ENCODE assay signal across 1 cellular context in genomic region chr9:69136185-69136584, GRCh38.
TF ChIP-seq lines count a peak whose summit lies in the region.

No MANE protein-coding gene starts in this region.

TF ChIP-seq in K562, 482 proteins besides CTCF, POLR2A, EP300 and RAD21 (continued from another document):
- TF ChIP-seq, protein P1, sequence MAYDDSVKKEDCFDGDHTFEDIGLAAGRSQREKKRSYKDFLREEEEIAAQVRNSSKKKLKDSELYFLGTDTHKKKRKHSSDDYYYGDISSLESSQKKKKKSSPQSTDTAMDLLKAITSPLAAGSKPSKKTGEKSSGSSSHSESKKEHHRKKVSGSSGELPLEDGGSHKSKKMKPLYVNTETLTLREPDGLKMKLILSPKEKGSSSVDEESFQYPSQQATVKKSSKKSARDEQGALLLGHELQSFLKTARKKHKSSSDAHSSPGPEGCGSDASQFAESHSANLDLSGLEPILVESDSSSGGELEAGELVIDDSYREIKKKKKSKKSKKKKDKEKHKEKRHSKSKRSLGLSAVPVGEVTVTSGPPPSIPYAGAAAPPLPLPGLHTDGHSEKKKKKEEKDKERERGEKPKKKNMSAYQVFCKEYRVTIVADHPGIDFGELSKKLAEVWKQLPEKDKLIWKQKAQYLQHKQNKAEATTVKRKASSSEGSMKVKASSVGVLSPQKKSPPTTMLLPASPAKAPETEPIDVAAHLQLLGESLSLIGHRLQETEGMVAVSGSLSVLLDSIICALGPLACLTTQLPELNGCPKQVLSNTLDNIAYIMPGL (CRISPR knock-in tag; IDR thresholded peaks at IDR 0.05), result no peak
- no peak for TF ChIP-seq CHCHD3 (CRISPR knock-in tag; IDR thresholded peaks at IDR 0.05)
- TF ChIP-seq MTA3 (IDR thresholded peaks at IDR 0.05; ENCODE audit: borderline replicate concordance), result no peak
- TF ChIP-seq ZNF316 (IDR thresholded peaks at IDR 0.05), result peak; percentile 94
- no peak for TF ChIP-seq FOXJ2 (tag; IDR thresholded peaks at IDR 0.05)
- TF ChIP-seq C11orf30 (IDR thresholded peaks at IDR 0.05; ENCODE audit: low read depth), result peak; percentile 86
- no peak for TF ChIP-seq ETV1 (tag; conservative IDR thresholded peaks at IDR 0.05; ENCODE audit: low read depth)
- TF ChIP-seq MAFG (tag; conservative IDR thresholded peaks at IDR 0.05), result peak; percentile 84
- TF ChIP-seq, protein P2, sequence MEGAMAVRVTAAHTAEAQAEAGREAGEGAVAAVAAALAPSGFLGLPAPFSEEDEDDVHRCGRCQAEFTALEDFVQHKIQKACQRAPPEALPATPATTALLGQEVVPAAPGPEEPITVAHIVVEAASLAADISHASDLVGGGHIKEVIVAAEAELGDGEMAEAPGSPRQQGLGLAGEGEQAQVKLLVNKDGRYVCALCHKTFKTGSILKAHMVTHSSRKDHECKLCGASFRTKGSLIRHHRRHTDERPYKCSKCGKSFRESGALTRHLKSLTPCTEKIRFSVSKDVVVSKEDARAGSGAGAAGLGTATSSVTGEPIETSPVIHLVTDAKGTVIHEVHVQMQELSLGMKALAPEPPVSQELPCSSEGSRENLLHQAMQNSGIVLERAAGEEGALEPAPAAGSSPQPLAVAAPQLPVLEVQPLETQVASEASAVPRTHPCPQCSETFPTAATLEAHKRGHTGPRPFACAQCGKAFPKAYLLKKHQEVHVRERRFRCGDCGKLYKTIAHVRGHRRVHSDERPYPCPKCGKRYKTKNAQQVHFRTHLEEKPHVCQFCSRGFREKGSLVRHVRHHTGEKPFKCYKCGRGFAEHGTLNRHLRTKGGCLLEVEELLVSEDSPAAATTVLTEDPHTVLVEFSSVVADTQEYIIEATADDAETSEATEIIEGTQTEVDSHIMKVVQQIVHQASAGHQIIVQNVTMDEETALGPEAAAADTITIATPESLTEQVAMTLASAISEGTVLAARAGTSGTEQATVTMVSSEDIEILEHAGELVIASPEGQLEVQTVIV (CRISPR knock-in tag; IDR thresholded peaks at IDR 0.05; ENCODE audit: borderline replicate concordance), result no peak
- TF ChIP-seq MAFK (IDR thresholded peaks at IDR 0.05; ENCODE audit: low read length), result peak; percentile 64; the same call in 1 of the 2 replicates
- TF ChIP-seq MAFF (IDR thresholded peaks at IDR 0.05; ENCODE audit: low read length), result peak; percentile 63; the same call in 1 of the 2 replicates
- no peak for TF ChIP-seq ARID3B (CRISPR knock-in tag; IDR thresholded peaks at IDR 0.05; ENCODE audit: borderline replicate concordance)
- no peak for TF ChIP-seq SP2 (IDR thresholded peaks at IDR 0.05; ENCODE audit: extremely low read depth, low read depth, low read length, poor library complexity, severe bottlenecking)
- TF ChIP-seq RNF219 (CRISPR knock-in tag; IDR thresholded peaks at IDR 0.05), result no peak
- TF ChIP-seq, protein P3, sequence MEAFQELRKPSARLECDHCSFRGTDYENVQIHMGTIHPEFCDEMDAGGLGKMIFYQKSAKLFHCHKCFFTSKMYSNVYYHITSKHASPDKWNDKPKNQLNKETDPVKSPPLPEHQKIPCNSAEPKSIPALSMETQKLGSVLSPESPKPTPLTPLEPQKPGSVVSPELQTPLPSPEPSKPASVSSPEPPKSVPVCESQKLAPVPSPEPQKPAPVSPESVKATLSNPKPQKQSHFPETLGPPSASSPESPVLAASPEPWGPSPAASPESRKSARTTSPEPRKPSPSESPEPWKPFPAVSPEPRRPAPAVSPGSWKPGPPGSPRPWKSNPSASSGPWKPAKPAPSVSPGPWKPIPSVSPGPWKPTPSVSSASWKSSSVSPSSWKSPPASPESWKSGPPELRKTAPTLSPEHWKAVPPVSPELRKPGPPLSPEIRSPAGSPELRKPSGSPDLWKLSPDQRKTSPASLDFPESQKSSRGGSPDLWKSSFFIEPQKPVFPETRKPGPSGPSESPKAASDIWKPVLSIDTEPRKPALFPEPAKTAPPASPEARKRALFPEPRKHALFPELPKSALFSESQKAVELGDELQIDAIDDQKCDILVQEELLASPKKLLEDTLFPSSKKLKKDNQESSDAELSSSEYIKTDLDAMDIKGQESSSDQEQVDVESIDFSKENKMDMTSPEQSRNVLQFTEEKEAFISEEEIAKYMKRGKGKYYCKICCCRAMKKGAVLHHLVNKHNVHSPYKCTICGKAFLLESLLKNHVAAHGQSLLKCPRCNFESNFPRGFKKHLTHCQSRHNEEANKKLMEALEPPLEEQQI (IDR thresholded peaks at IDR 0.05), result no peak
- TF ChIP-seq ZNF589 (CRISPR knock-in tag; IDR thresholded peaks at IDR 0.05; ENCODE audit: low read depth), result no peak
- TF ChIP-seq POLR2B (IDR thresholded peaks at IDR 0.05; ENCODE audit: low read depth, partially characterized antibody), result no peak
